ENCODE assay signal across 19 cellular contexts in the genomic region with DNA sequence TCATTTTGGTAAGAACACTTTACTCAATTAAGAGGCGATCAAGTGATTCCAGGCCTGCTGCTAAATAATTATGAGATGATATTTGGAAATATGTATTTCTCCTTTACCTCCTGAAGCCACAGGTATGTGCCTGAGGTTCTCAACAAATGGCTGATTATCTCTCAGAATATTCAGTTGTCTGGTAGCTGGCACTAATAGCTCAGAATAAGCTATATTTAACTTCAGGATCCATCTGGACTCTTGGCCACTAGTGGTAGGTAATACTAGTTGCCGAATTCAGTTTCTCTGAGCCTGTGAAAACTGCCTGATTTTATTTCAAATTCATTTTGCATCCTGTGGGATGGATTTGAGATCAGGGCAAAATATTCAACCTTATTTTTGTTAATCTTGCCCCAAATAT.
DNase-seq lines count a peak whose midpoint lies in the region; TF ChIP-seq lines count a peak whose summit lies in the region.
"Had no signal": no experiment of that assay in that cellular context is flagged by ENCODE, and none has a peak within 500 bp of the region (broad histone marks: within the 10 kb centered on the region; RNA-seq: fewer than 3 reads in every experiment).

No MANE protein-coding gene starts in this region.

- H3K4me1 Mint-ChIP-seq in mesothelial cell of epicardium: no peaks in the 10 kb centered on the region
- H3K4me1 Mint-ChIP-seq: CD14-positive monocyte; CD8-positive, alpha-beta memory T cell had no signal

- in situ Hi-C loops in G401 (cut with HindIII; ENCODE audit: low sequenced_read_pairs): no loop called here

- no peak overlapping the region for H3K4me3 Mint-ChIP-seq in mesothelial cell of epicardium
- H3K4me3 Mint-ChIP-seq: CD14-positive monocyte; CD4-positive, alpha-beta T cell; CD8-positive, alpha-beta memory T cell had no signal

- no peak overlapping the region for H3K27ac Mint-ChIP-seq in mesothelial cell of epicardium
- H3K27ac Mint-ChIP-seq: CD14-positive monocyte; CD4-positive, alpha-beta T cell; CD8-positive, alpha-beta memory T cell had no signal

- H3K27me3 Mint-ChIP-seq in mesothelial cell of epicardium (ENCODE audit: low read depth): no peaks in the 10 kb centered on the region
- H3K27me3 Mint-ChIP-seq: CD4-positive, alpha-beta T cell; CD8-positive, alpha-beta memory T cell had no signal

- peak; percentile 79 for DNase-seq in DMS 273 (lab: John Stamatoyannopoulos, UW; ENCODE audit: unreplicated experiment)
- peak; percentile 97 for DNase-seq in G401 (ENCODE audit: low spot score)
- DNase-seq in cerebellar nuclear complex (lab: John Stamatoyannopoulos, UW): peak; percentile 67 to 77
- no peak for DNase-seq in mesothelial cell of epicardium (ENCODE audit: low spot score in 2 of 2, unreplicated experiment in 2 of 2)
- no peak for DNase-seq in mesenteric fat pad (ENCODE audit: low spot score)
- DNase-seq in anterior cingulate cortex (lab: John Stamatoyannopoulos, UW): no peak
- DNase-seq: 8988T; ACHN; AML-193; BE2C; CD4-positive, alpha-beta T cell; CD8-positive, alpha-beta memory T cell; DMS153; DND-41; GDM1; GM23248; H7; HCEC 1CT had no signal

- TF ChIP-seq CTCF in mesothelial cell of epicardium (IDR thresholded peaks at IDR 0.05; ENCODE audit: unreplicated experiment): no peak

- H3K9me3 Mint-ChIP-seq in mesothelial cell of epicardium: no peaks in the 10 kb centered on the region
- H3K9me3 Mint-ChIP-seq: CD4-positive, alpha-beta T cell had no signal

- no peaks in the 10 kb centered on the region for H3K36me3 Mint-ChIP-seq in mesothelial cell of epicardium
- H3K36me3 Mint-ChIP-seq: CD14-positive monocyte; CD8-positive, alpha-beta memory T cell had no signal

Comparison
In these comparisons a context has a peak if more than half of its experiments do, and no peak if none do; other contexts are left out.
1. DNase-seq: peak in DMS 273 (single experiment), G401 (single experiment) and cerebellar nuclear complex (2 of 2); none in mesothelial cell of epicardium (0 of 2), mesenteric fat pad (single experiment) and anterior cingulate cortex (0 of 58).